In the genomic region with DNA sequence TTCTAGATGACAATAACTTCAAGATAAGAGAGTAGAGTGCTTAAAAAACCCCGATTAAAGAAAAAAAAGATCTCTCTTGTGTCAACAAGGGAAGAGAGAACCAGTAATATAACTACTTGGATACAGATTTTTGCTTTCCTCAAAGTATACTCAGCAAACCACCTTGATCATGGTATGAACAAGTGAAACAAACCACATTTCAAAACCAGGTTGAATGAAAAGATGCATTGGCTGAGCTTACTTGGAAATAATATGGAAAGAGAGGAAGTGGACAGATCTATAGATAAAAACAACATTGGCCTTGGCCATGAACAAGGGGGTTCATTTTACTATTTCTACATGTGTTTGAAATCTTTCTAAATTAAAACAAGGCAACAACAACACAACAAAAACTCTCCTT, we compare ENCODE assay signal across 31 cellular contexts. TPM values are rescaled to one million over a fixed set of nuclear protein-coding genes. Genes with fewer than 3 reads are reported as not detected.
A peak's percentile ranks its signal among the peaks of the same experiment; 100 is the strongest.
DNase-seq lines count a peak whose midpoint lies in the region; FAIRE-seq and TF ChIP-seq lines count a peak whose summit lies in the region.
"Had no signal": no experiment of that assay in that cellular context is flagged by ENCODE, and none has a peak within 500 bp of the region (broad histone marks: within the 10 kb centered on the region; RNA-seq: fewer than 3 reads in every experiment).

No MANE protein-coding gene starts in this region.

- no peak overlapping the region for H2AFZ ChIP-seq in hepatocyte

- no peak for TF ChIP-seq EP300 in stomach (IDR thresholded peaks at IDR 0.05)

- no peaks in the 10 kb centered on the region for H3K9me2 ChIP-seq in hepatocyte (replicated peaks; ENCODE audit: insufficient read depth)
- H3K9me2 ChIP-seq: SK-N-SH had no signal

- peak; percentile 18 for FAIRE-seq in GM19239 (lab: Jason Lieb, UNC)
- FAIRE-seq: astrocyte, H1, kidney had no signal

- no peak for DNase-seq in GM19239 (ENCODE audit: insufficient read length, low spot score)
- DNase-seq in hepatocyte (ENCODE audit: low spot score): no peak
- DNase-seq in stomach: no peak
- DNase-seq in HUDEP-2 (lab: John Stamatoyannopoulos, UW; ENCODE audit: unreplicated experiment in 76 of 76): no peak
- DNase-seq in NCI-H146 (lab: John Stamatoyannopoulos, UW): no peak
- no peak for DNase-seq in NCI-H2081 (lab: John Stamatoyannopoulos, UW)
- DNase-seq: activated CD4-positive, alpha-beta memory T cell treated with anti-CD3 and anti-CD28 coated beads for 36 hours; activated effector memory CD4-positive, alpha-beta T cell treated with anti-CD3 and anti-CD28 coated beads, Interleukin-2, amount 50 U/mL, for 16 hours; activated T-cell treated with anti-CD3 and anti-CD28 coated beads for 4 hours; C1 segment of cervical spinal cord; dermis blood vessel endothelial cell; DMS79 treated with DMSO at 0.1 percent for 48 hours; foreskin keratinocyte; heart left ventricle; kidney; midbrain; naive thymus-derived CD4-positive, alpha-beta T cell; NCI-H1048; NCI-H1694 treated with DMSO at 0.1 percent for 48 hours; NCI-H510A; sigmoid colon; SK-N-SH; stimulated activated CD4-positive, alpha-beta T cell treated with anti-CD3 and anti-CD28 coated beads, Interleukin-12 subunit alpha, Interleukin-12 subunit beta, amount 100 ng/mL, for 4 hours; stimulated activated CD4-positive, alpha-beta T cell treated with anti-CD3 and anti-CD28 coated beads, Interleukin-2, amount 100 ng/mL, for 48 hours had no signal

- H3K9me3 ChIP-seq in hepatocyte (ENCODE audit: low read depth): no peaks in the 10 kb centered on the region
- no peaks in the 10 kb centered on the region for H3K9me3 ChIP-seq in stomach
- H3K9me3 ChIP-seq: esophagus muscularis mucosa, heart left ventricle, sigmoid colon, SK-N-SH, tibial nerve had no signal

- H3K4me3 ChIP-seq in hepatocyte (no peak overlapping the region), stomach (no peak overlapping the region)
- H3K4me3 ChIP-seq: esophagus muscularis mucosa, heart left ventricle, sigmoid colon, tibial nerve had no signal

- H3K36me3 ChIP-seq in hepatocyte (replicated peaks; ENCODE audit: insufficient read depth, low read depth) (no peaks in the 10 kb centered on the region), stomach (peaks cover 0 to 9% (median 6%) of the 10 kb centered on the region in 4 donors)
- H3K36me3 ChIP-seq: sigmoid colon, tibial nerve had no signal

- H3K27ac ChIP-seq in VCaP: peak overlapping the region; percentile 38
- peak overlapping the region; percentile 16 for H3K27ac ChIP-seq in hepatocyte
- peak overlapping the region in 3 of 5 donors; percentile 40 to 88 (median 78) for H3K27ac ChIP-seq in stomach
- H3K27ac ChIP-seq: esophagus muscularis mucosa, foreskin keratinocyte, heart left ventricle, RWPE1, sigmoid colon, tibial nerve had no signal

- 47% methylated on average over 1 of the region's 1 CpG for WGBS in hepatocyte (ENCODE audit: low lambda C conversion rate, missing lambda C conversion rate)
- 0 to 36% (median 27%) methylated on average over 1 of the region's 1 CpG for whole genome bisulfite sequencing in stomach, 5 donors

- no peak for TF ChIP-seq POLR2A in stomach (IDR thresholded peaks at IDR 0.05)

- H3K4me2 ChIP-seq in hepatocyte: peak overlapping the region; percentile 40
- H3K4me2 ChIP-seq: SK-N-SH had no signal

- no peaks in the 10 kb centered on the region for H3K27me3 ChIP-seq in hepatocyte
- no peaks in the 10 kb centered on the region for H3K27me3 ChIP-seq in stomach
- H3K27me3 ChIP-seq: esophagus muscularis mucosa, foreskin keratinocyte, heart left ventricle, sigmoid colon, tibial nerve had no signal

- TF ChIP-seq CTCF in VCaP (conservative IDR thresholded peaks at IDR 0.05) (no peak), hepatocyte (IDR thresholded peaks at IDR 0.05; ENCODE audit: poor library complexity) (no peak), stomach (IDR thresholded peaks at IDR 0.05) (no peak)

- H4K20me1 ChIP-seq in hepatocyte (ENCODE audit: insufficient read depth, poor library complexity, severe bottlenecking): no peaks in the 10 kb centered on the region

- intact Hi-C loops in stomach (cut with DNase I; ENCODE audit: low total_unique reads): no loop called here

- H3K4me1 ChIP-seq in hepatocyte (ENCODE audit: insufficient read depth): peaks cover 28% of the 10 kb centered on the region
- H3K4me1 ChIP-seq in stomach: peaks cover 27 to 72% (median 56%) of the 10 kb centered on the region in 4 donors

- peaks cover 65% of the 10 kb centered on the region for H3K79me2 ChIP-seq in hepatocyte

RNA-seq across cellular contexts. Expression of a gene that starts 50.1 kb away (rescaled TPM):
- total RNA-seq in hepatocyte (36.5 and 38.4 TPM in 2 replicates), stomach (100 to 1,000 TPM in 3 of 5 donors, 10 to 100 TPM in 2; 29.0 to 189 (median 107) TPM)
- polyA plus RNA-seq in hepatocyte (7.9 TPM in 2 replicates), stomach (10 to 100 TPM; 14.4 to 25.2 (median 14.9) TPM)
- total RNA-seq: activated CD4-positive, alpha-beta memory T cell treated with anti-CD3 and anti-CD28 coated beads for 36 hours; naive thymus-derived CD4-positive, alpha-beta T cell; T-helper 1 cell treated with Interleukin-12 subunit alpha and Interleukin-12 subunit beta and Interleukin-4 antibody, amounts not matched to agents 30 ng/mL and 1 ng/mL, for 36 hours had no signal
- polyA plus RNA-seq: naive thymus-derived CD4-positive, alpha-beta T cell had no signal

Comparison
In these comparisons a context has a peak if more than half of its experiments do, and no peak if none do; other contexts are left out.
1. H3K27ac ChIP-seq: peak in every context shown above with its lines; median percentile 78 in stomach; 38 in VCaP; 16 in hepatocyte.